ENCODE assay signal across 1 cellular context in genomic region chr9:111959468-111959941, GRCh38.
TF ChIP-seq lines count a peak whose summit lies in the region.

No MANE protein-coding gene starts in this region.

TF ChIP-seq in SK-N-SH, 30 proteins besides CTCF, POLR2A, EP300 and RAD21 (continued from another document):
- no peak for TF ChIP-seq IRF3 (IDR thresholded peaks at IDR 0.05; ENCODE audit: low read depth, low read length)
TF ChIP-seq in SK-N-SH: peak in this region for 0.
